In the genomic region with DNA sequence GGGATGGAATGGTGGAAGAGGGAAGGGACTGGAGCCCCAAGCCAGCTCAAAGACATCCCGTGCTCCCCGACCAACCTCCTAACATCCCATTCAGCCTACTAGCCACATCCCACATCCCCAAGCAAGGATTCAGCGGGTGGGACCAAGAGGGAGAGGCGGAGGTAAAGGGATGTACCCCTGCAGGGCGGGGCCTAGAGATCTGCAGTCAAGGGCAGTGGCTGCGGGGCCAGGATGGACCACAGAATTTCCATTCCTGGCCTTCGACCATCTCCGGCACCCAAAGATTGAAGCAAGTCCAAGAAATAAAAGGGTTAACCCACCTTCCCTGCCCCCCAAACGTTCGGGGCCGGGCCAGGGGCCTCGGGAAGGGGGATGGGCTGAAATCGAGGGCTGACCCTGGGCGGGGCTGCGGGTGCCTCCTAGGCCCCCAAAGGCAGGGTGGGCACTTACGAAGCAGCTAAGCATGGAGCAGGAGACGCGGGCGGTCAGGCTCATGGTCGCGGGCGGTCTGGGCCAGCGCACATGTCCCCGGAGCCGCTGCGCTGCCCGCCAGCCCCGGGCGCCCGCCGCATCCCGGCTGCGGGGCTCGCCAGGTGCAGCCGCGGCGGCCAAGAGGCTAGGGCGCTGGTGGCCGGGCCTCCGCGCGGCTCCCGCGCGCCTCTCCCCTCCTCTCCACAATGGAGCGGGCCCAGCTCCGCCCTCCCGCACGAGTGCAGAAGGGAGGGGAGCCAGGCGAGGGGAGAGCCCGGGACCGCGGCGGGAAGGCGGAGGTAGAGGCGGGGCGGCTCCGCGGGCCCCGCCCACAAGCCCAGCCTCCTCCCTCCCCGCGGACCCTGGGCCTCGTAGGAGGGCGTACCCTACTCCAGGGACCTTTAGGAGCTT, we compare ENCODE assay signal across 1 cellular context.
TF ChIP-seq lines count a peak whose summit lies in the region.

A gene (minus strand): TSS at position 726 of the 882 bp plus-strand sequence. CDS start 231 bp downstream, at position 495.

TF ChIP-seq in HepG2, 621 proteins besides CTCF, POLR2A, EP300 and RAD21 (continued from another document and continues in another):
- TF ChIP-seq PCBP1 (IDR thresholded peaks at IDR 0.05; ENCODE audit: borderline replicate concordance, low read depth, low read length) (no peak), ZNF101 (CRISPR knock-in tag; IDR thresholded peaks at IDR 0.05; ENCODE audit: borderline replicate concordance, low read depth) (no peak), ZNF292 (CRISPR knock-in tag; IDR thresholded peaks at IDR 0.05; ENCODE audit: borderline replicate concordance, low read depth) (no peak), RXRA (CRISPR knock-in tag; IDR thresholded peaks at IDR 0.05) (no peak), ZNF841 (CRISPR knock-in tag; IDR thresholded peaks at IDR 0.05; ENCODE audit: borderline replicate concordance) (no peak), MZF1 (CRISPR knock-in tag; IDR thresholded peaks at IDR 0.05; ENCODE audit: borderline replicate concordance) (no peak), ZKSCAN8 (CRISPR knock-in tag; IDR thresholded peaks at IDR 0.05; ENCODE audit: borderline replicate concordance) (no peak), ZNF878 (CRISPR knock-in tag; IDR thresholded peaks at IDR 0.05) (no peak), IRX3 (CRISPR knock-in tag; IDR thresholded peaks at IDR 0.05; ENCODE audit: borderline replicate concordance, low read depth) (no peak), ZNF737 (CRISPR knock-in tag; IDR thresholded peaks at IDR 0.05; ENCODE audit: borderline replicate concordance) (no peak), AKAP8 (CRISPR knock-in tag; IDR thresholded peaks at IDR 0.05) (no peak), ZNF713 (CRISPR knock-in tag; IDR thresholded peaks at IDR 0.05) (no peak), ZNF224 (CRISPR knock-in tag; IDR thresholded peaks at IDR 0.05) (no peak), TCF12 (IDR thresholded peaks at IDR 0.05) (no peak), TCF12 (CRISPR knock-in tag; IDR thresholded peaks at IDR 0.05) (no peak), CC2D1A (CRISPR knock-in tag; IDR thresholded peaks at IDR 0.05) (no peak), ZNF10 (CRISPR knock-in tag; IDR thresholded peaks at IDR 0.05; ENCODE audit: borderline replicate concordance, low read depth) (no peak), ZNF672 (CRISPR knock-in tag; IDR thresholded peaks at IDR 0.05) (no peak), ZNF451 (CRISPR knock-in tag; IDR thresholded peaks at IDR 0.05) (no peak), SAFB2 (CRISPR knock-in tag; IDR thresholded peaks at IDR 0.05; ENCODE audit: borderline replicate concordance, low read depth) (no peak), ZNF460 (CRISPR knock-in tag; IDR thresholded peaks at IDR 0.05; ENCODE audit: borderline replicate concordance) (no peak), TCF7 (IDR thresholded peaks at IDR 0.05; ENCODE audit: low read depth) (no peak), PCBP2 (optimal IDR thresholded peaks at IDR 0.05; ENCODE audit: low read depth, low read length, poor library complexity, severe bottlenecking) (no peak), ZNF234 (CRISPR knock-in tag; conservative IDR thresholded peaks at IDR 0.05) (0 out of 2 replicates have a peak, but pooled peaks have one; percentile 63), FLYWCH1 (CRISPR knock-in tag; IDR thresholded peaks at IDR 0.05) (no peak), ZNF598 (CRISPR knock-in tag; IDR thresholded peaks at IDR 0.05; ENCODE audit: borderline replicate concordance) (no peak), YEATS2 (CRISPR knock-in tag; IDR thresholded peaks at IDR 0.05; ENCODE audit: borderline replicate concordance) (peak; percentile 36; the same call in 1 of the 2 replicates), ZSCAN12 (CRISPR knock-in tag; IDR thresholded peaks at IDR 0.05) (no peak), ZNF546 (CRISPR knock-in tag; conservative IDR thresholded peaks at IDR 0.05) (no peak), ZNF780A (CRISPR knock-in tag; IDR thresholded peaks at IDR 0.05) (no peak), ZNF207 (IDR thresholded peaks at IDR 0.05; ENCODE audit: borderline replicate concordance) (no peak)
- TF ChIP-seq, protein P1, sequence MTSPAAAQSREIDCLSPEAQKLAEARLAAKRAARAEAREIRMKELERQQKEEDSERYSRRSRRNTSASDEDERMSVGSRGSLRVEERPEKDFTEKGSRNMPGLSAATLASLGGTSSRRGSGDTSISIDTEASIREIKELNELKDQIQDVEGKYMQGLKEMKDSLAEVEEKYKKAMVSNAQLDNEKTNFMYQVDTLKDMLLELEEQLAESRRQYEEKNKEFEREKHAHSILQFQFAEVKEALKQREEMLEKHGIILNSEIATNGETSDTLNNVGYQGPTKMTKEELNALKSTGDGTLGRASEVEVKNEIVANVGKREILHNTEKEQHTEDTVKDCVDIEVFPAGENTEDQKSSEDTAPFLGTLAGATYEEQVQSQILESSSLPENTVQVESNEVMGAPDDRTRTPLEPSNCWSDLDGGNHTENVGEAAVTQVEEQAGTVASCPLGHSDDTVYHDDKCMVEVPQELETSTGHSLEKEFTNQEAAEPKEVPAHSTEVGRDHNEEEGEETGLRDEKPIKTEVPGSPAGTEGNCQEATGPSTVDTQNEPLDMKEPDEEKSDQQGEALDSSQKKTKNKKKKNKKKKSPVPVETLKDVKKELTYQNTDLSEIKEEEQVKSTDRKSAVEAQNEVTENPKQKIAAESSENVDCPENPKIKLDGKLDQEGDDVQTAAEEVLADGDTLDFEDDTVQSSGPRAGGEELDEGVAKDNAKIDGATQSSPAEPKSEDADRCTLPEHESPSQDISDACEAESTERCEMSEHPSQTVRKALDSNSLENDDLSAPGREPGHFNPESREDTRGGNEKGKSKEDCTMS (CRISPR knock-in tag; conservative IDR thresholded peaks at IDR 0.05) = no peak
- TF ChIP-seq, protein P2, sequence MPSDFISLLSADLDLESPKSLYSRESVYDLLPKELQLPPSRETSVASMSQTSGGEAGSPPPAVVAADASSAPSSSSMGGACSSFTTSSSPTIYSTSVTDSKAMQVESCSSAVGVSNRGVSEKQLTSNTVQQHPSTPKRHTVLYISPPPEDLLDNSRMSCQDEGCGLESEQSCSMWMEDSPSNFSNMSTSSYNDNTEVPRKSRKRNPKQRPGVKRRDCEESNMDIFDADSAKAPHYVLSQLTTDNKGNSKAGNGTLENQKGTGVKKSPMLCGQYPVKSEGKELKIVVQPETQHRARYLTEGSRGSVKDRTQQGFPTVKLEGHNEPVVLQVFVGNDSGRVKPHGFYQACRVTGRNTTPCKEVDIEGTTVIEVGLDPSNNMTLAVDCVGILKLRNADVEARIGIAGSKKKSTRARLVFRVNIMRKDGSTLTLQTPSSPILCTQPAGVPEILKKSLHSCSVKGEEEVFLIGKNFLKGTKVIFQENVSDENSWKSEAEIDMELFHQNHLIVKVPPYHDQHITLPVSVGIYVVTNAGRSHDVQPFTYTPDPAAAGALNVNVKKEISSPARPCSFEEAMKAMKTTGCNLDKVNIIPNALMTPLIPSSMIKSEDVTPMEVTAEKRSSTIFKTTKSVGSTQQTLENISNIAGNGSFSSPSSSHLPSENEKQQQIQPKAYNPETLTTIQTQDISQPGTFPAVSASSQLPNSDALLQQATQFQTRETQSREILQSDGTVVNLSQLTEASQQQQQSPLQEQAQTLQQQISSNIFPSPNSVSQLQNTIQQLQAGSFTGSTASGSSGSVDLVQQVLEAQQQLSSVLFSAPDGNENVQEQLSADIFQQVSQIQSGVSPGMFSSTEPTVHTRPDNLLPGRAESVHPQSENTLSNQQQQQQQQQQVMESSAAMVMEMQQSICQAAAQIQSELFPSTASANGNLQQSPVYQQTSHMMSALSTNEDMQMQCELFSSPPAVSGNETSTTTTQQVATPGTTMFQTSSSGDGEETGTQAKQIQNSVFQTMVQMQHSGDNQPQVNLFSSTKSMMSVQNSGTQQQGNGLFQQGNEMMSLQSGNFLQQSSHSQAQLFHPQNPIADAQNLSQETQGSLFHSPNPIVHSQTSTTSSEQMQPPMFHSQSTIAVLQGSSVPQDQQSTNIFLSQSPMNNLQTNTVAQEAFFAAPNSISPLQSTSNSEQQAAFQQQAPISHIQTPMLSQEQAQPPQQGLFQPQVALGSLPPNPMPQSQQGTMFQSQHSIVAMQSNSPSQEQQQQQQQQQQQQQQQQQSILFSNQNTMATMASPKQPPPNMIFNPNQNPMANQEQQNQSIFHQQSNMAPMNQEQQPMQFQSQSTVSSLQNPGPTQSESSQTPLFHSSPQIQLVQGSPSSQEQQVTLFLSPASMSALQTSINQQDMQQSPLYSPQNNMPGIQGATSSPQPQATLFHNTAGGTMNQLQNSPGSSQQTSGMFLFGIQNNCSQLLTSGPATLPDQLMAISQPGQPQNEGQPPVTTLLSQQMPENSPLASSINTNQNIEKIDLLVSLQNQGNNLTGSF (CRISPR knock-in tag; IDR thresholded peaks at IDR 0.05) = no peak
- TF ChIP-seq, protein P3, sequence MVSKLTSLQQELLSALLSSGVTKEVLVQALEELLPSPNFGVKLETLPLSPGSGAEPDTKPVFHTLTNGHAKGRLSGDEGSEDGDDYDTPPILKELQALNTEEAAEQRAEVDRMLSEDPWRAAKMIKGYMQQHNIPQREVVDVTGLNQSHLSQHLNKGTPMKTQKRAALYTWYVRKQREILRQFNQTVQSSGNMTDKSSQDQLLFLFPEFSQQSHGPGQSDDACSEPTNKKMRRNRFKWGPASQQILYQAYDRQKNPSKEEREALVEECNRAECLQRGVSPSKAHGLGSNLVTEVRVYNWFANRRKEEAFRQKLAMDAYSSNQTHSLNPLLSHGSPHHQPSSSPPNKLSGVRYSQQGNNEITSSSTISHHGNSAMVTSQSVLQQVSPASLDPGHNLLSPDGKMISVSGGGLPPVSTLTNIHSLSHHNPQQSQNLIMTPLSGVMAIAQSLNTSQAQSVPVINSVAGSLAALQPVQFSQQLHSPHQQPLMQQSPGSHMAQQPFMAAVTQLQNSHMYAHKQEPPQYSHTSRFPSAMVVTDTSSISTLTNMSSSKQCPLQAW (CRISPR knock-in tag; IDR thresholded peaks at IDR 0.05) = peak; percentile 68
- TF ChIP-seq, protein P4, sequence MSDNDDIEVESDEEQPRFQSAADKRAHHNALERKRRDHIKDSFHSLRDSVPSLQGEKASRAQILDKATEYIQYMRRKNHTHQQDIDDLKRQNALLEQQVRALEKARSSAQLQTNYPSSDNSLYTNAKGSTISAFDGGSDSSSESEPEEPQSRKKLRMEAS (IDR thresholded peaks at IDR 0.05) = peak; percentile 67
- TF ChIP-seq, protein P5, sequence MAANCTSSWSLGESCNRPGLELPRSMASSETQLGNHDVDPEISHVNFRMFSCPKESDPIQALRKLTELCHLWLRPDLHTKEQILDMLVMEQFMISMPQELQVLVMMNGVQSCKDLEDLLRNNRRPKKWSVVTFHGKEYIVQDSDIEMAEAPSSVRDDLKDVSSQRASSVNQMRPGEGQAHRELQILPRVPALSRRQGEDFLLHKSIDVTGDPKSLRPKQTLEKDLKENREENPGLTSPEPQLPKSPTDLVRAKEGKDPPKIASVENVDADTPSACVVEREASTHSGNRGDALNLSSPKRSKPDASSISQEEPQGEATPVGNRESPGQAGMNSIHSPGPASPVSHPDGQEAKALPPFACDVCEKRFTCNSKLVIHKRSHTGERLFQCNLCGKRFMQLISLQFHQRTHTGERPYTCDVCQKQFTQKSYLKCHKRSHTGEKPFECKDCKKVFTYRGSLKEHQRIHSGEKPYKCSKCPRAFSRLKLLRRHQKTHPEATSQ (CRISPR knock-in tag; IDR thresholded peaks at IDR 0.05; ENCODE audit: borderline replicate concordance) = no peak
- TF ChIP-seq, protein P6, sequence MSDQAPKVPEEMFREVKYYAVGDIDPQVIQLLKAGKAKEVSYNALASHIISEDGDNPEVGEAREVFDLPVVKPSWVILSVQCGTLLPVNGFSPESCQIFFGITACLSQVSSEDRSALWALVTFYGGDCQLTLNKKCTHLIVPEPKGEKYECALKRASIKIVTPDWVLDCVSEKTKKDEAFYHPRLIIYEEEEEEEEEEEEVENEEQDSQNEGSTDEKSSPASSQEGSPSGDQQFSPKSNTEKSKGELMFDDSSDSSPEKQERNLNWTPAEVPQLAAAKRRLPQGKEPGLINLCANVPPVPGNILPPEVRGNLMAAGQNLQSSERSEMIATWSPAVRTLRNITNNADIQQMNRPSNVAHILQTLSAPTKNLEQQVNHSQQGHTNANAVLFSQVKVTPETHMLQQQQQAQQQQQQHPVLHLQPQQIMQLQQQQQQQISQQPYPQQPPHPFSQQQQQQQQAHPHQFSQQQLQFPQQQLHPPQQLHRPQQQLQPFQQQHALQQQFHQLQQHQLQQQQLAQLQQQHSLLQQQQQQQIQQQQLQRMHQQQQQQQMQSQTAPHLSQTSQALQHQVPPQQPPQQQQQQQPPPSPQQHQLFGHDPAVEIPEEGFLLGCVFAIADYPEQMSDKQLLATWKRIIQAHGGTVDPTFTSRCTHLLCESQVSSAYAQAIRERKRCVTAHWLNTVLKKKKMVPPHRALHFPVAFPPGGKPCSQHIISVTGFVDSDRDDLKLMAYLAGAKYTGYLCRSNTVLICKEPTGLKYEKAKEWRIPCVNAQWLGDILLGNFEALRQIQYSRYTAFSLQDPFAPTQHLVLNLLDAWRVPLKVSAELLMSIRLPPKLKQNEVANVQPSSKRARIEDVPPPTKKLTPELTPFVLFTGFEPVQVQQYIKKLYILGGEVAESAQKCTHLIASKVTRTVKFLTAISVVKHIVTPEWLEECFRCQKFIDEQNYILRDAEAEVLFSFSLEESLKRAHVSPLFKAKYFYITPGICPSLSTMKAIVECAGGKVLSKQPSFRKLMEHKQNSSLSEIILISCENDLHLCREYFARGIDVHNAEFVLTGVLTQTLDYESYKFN (CRISPR knock-in tag; conservative IDR thresholded peaks at IDR 0.05) = no peak
- TF ChIP-seq, protein P7, sequence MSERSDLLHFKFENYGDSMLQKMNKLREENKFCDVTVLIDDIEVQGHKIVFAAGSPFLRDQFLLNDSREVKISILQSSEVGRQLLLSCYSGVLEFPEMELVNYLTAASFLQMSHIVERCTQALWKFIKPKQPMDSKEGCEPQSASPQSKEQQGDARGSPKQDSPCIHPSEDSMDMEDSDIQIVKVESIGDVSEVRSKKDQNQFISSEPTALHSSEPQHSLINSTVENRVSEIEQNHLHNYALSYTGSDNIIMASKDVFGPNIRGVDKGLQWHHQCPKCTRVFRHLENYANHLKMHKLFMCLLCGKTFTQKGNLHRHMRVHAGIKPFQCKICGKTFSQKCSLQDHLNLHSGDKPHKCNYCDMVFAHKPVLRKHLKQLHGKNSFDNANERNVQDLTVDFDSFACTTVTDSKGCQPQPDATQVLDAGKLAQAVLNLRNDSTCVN (CRISPR knock-in tag; IDR thresholded peaks at IDR 0.05; ENCODE audit: borderline replicate concordance) = peak; percentile 41; the same call in 1 of the 2 replicates
- TF ChIP-seq, protein P8, sequence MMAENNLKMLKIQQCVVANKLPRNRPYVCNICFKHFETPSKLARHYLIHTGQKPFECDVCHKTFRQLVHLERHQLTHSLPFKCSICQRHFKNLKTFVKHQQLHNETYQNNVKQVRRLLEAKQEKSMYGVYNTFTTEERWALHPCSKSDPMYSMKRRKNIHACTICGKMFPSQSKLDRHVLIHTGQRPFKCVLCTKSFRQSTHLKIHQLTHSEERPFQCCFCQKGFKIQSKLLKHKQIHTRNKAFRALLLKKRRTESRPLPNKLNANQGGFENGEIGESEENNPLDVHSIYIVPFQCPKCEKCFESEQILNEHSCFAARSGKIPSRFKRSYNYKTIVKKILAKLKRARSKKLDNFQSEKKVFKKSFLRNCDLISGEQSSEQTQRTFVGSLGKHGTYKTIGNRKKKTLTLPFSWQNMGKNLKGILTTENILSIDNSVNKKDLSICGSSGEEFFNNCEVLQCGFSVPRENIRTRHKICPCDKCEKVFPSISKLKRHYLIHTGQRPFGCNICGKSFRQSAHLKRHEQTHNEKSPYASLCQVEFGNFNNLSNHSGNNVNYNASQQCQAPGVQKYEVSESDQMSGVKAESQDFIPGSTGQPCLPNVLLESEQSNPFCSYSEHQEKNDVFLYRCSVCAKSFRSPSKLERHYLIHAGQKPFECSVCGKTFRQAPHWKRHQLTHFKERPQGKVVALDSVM (CRISPR knock-in tag; IDR thresholded peaks at IDR 0.05) = 0 out of 2 replicates have a peak, but pooled peaks have one; percentile 20
- TF ChIP-seq, protein P9, sequence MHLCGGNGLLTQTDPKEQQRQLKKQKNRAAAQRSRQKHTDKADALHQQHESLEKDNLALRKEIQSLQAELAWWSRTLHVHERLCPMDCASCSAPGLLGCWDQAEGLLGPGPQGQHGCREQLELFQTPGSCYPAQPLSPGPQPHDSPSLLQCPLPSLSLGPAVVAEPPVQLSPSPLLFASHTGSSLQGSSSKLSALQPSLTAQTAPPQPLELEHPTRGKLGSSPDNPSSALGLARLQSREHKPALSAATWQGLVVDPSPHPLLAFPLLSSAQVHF (CRISPR knock-in tag; IDR thresholded peaks at IDR 0.05) = no peak
